In the genomic region with DNA sequence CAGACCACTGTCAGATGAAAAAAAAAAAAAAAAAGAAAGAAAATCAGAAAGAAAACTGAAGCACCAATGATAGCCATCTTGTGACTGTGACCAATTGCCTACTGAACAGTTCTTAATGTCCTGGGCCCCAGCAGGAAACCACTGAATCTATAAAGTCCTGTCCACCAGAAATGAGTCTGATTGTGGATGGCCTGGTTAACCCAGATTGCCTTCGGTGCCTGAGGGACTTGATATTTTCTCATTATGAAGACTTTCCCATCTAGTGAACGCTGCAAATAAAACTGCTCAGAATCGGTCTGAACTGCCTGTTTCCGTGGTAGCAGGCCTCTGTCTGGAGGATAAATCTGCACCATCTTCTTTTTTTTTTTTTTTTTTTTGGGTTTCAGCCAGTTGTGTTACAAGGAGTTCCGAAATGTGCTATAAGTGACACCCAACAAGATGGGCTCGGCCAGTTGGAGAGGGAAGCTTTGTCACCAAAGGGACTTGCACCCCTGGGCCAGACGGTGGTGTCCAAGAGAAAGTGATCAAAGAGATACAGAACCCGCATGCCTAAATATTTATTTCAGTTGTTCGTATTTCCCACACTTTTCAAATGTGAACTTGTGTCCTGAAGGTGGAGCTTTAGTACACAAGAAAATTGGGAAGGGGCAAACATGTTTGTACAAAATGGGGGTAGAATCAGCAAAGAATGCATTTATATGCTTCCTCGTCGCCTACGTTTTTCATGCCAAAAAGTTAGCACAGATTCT, we compare ENCODE assay signal across 9 cellular contexts. TPM values are rescaled to one million over a fixed set of nuclear protein-coding genes. Genes with fewer than 3 reads are reported as not detected.
DNase-seq lines count a peak whose midpoint lies in the region; ATAC-seq and TF ChIP-seq lines count a peak whose summit lies in the region.
"Had no signal": no experiment of that assay in that cellular context is flagged by ENCODE, and none has a peak within 500 bp of the region (broad histone marks: within the 10 kb centered on the region; RNA-seq: fewer than 3 reads in every experiment).

No MANE protein-coding gene starts in this region.

- no peaks in the 10 kb centered on the region for H3K36me3 Mint-ChIP-seq in endodermal cell (ENCODE audit: low read depth)
- H3K36me3 Mint-ChIP-seq in T-helper 2 cell treated with Interferon-gamma antibody and Interleukin-4, amounts not matched to agents 5 μg/mL and 100 μg/mL, for 36 hours (ENCODE audit: low read depth) = peaks cover 3% of the 10 kb centered on the region

- 84 to 87% methylated on average over 8 to 12 of the region's 12 CpGs for whole genome bisulfite sequencing in endodermal cell (ENCODE audit: insufficient coverage in 1 of 2, insufficient read length in 1 of 2), 2 experiments

- intact Hi-C loops in sciatic nerve (cut with DNase I) = no loop called here

- ATAC-seq in sciatic nerve (peak; percentile 33), HG03432 (IDR thresholded peaks at IDR 0.05; ENCODE audit: unreplicated experiment) (no peak), GM18873 (IDR thresholded peaks at IDR 0.05; ENCODE audit: low FRiP score, unreplicated experiment) (no peak)

- H3K9me3 ChIP-seq in endodermal cell (ENCODE audit: control insufficient read depth, low read length) = no peaks in the 10 kb centered on the region
- H3K9me3 ChIP-seq: BLaER1 treated with 17β-estradiol and CSF1 and Interleukin-3, amounts not matched to agents 10 nM and 100 nM had no signal

- peak in 2 of 3 experiments; percentile 44 to 50 for DNase-seq in NCI-H1417 (lab: John Stamatoyannopoulos, UW)
- DNase-seq in NCI-H1417 treated with DMSO at 0.1 percent for 48 hours (lab: John Stamatoyannopoulos, UW) = no peak
- DNase-seq in NB4 (ENCODE audit: low read depth) = peak; percentile 83
- DNase-seq in endodermal cell = peak; percentile 23
- no peak for DNase-seq in sciatic nerve (ENCODE audit: low spot score)
- DNase-seq in T-helper 2 cell treated with Interferon-gamma antibody and Interleukin-4, amounts not matched to agents 5 μg/mL and 100 μg/mL, for 36 hours (ENCODE audit: low spot score) = no peak

- no peak overlapping the region for H3K4me3 ChIP-seq in NB4 (ENCODE audit: low read depth, low read length)
- H3K4me3 ChIP-seq in endodermal cell (ENCODE audit: low read length) = no peak overlapping the region
- H3K4me3 ChIP-seq: BLaER1 treated with 17β-estradiol and CSF1 and Interleukin-3, amounts not matched to agents 10 nM and 100 nM had no signal

- no peak overlapping the region for H3K4me3 Mint-ChIP-seq in endodermal cell
- no peak overlapping the region for H3K4me3 Mint-ChIP-seq in T-helper 2 cell treated with Interferon-gamma antibody and Interleukin-4, amounts not matched to agents 5 μg/mL and 100 μg/mL, for 36 hours

- peaks cover 5% of the 10 kb centered on the region for H3K4me1 Mint-ChIP-seq in endodermal cell
- peaks cover 18% of the 10 kb centered on the region for H3K4me1 Mint-ChIP-seq in T-helper 2 cell treated with Interferon-gamma antibody and Interleukin-4, amounts not matched to agents 5 μg/mL and 100 μg/mL, for 36 hours (ENCODE audit: low read depth)

- H3K27me3 ChIP-seq in endodermal cell (ENCODE audit: control insufficient read depth, insufficient read depth, low read length, poor library complexity, severe bottlenecking) = peaks cover 55% of the 10 kb centered on the region

- TF ChIP-seq CTCF in NB4 (IDR thresholded peaks at IDR 0.05; ENCODE audit: low read depth, low read length) (peak; percentile 56), endodermal cell (conservative IDR thresholded peaks at IDR 0.05) (peak; percentile 50)

- H3K9ac ChIP-seq in endodermal cell (ENCODE audit: extremely low read depth, low read length, poor library complexity, severe bottlenecking) = no peak overlapping the region
- H3K9ac ChIP-seq: BLaER1 treated with 17β-estradiol and CSF1 and Interleukin-3, amounts not matched to agents 10 nM and 100 nM had no signal

- TF ChIP-seq POLR2A in NB4 (IDR thresholded peaks at IDR 0.05; ENCODE audit: extremely low read depth, insufficient read length) = no peak

- peaks cover 3% of the 10 kb centered on the region for H3K4me1 ChIP-seq in endodermal cell (ENCODE audit: control insufficient read depth, insufficient read depth, low read length)

- no peak overlapping the region for H3K27ac ChIP-seq in endodermal cell (ENCODE audit: low read depth, low read length)
- H3K27ac ChIP-seq: BLaER1 treated with 17β-estradiol and CSF1 and Interleukin-3, amounts not matched to agents 10 nM and 100 nM had no signal

- H3K9me3 Mint-ChIP-seq in endodermal cell = no peaks in the 10 kb centered on the region
- no peaks in the 10 kb centered on the region for H3K9me3 Mint-ChIP-seq in T-helper 2 cell treated with Interferon-gamma antibody and Interleukin-4, amounts not matched to agents 5 μg/mL and 100 μg/mL, for 36 hours

- H3K27ac Mint-ChIP-seq in endodermal cell = no peak overlapping the region
- H3K27ac Mint-ChIP-seq in T-helper 2 cell treated with Interferon-gamma antibody and Interleukin-4, amounts not matched to agents 5 μg/mL and 100 μg/mL, for 36 hours = no peak overlapping the region

- H3K27me3 Mint-ChIP-seq in endodermal cell (ENCODE audit: insufficient read depth) = peaks cover 68% of the 10 kb centered on the region
- H3K27me3 Mint-ChIP-seq in T-helper 2 cell treated with Interferon-gamma antibody and Interleukin-4, amounts not matched to agents 5 μg/mL and 100 μg/mL, for 36 hours (ENCODE audit: low read depth) = peaks cover 32% of the 10 kb centered on the region

- no peaks in the 10 kb centered on the region for H3K36me3 ChIP-seq in endodermal cell (ENCODE audit: control insufficient read depth, insufficient read depth, low read length)
- H3K36me3 ChIP-seq: BLaER1 treated with 17β-estradiol and CSF1 and Interleukin-3, amounts not matched to agents 10 nM and 100 nM had no signal

RNA-seq across cellular contexts. Expression of gene PLXNC1, which starts 3.0 kb away (rescaled TPM):
- total RNA-seq in endodermal cell = 1 to 10 TPM; 1.6 to 1.9 TPM
- polyA plus RNA-seq in endodermal cell (2013, experiment 1 of 2) = 10.2 TPM
- polyA plus RNA-seq in endodermal cell (2013, experiment 2 of 2) = 9.9 TPM
- total RNA-seq in sciatic nerve = 22.8 TPM

Comparison
In these comparisons a context has a peak if more than half of its experiments do, and no peak if none do; other contexts are left out.
1. DNase-seq: peak in NCI-H1417 (2 of 3), NB4 (single experiment) and endodermal cell (single experiment); none in NCI-H1417 treated with DMSO at 0.1 percent for 48 hours (single experiment), sciatic nerve (single experiment) and T-helper 2 cell treated with Interferon-gamma antibody and Interleukin-4, amounts not matched to agents 5 μg/mL and 100 μg/mL, for 36 hours (single experiment).